In the genomic region with DNA sequence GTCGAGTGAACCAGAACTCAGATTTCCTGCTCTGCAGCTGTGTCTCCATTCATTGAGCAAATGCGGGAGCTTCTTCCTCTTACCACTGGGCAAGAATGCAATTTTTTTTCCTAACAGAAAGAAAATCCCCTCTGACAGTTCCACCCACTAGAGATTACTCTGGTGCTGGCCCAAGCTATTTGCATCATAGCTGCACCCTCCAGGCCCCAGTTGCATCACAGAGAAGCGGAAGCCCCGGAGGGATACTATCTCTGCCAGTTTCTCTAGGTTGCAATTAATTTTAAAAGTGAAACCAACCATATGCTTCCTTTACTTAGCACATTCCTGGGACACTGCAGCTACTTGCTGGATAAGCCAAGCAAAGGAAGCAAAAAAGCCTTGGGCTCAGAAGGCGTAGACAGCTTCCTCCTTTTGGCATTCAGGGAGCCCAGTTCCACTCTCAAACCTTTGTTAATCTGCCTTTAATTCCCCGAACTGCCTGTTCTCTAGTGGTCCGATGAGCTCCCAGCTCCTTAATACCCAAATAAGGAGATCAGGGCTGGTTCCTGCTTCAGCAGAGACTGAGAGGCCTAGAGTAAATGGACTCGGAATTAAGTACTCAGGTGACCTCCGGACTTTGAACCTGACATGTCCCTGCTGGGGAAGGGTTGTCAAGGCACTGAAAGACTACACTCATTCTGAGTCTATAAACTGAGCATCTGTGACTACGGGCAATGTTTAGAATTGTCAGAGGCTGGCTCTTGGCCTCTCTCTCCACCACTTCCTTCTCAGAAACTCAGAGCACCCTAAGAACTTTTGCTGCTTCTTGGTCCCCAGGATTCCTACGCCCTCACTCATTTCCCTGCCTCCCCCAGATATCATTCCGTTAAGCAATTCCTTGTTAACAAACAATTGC, we compare ENCODE assay signal across 8 cellular contexts.
DNase-seq lines count a peak whose midpoint lies in the region; ATAC-seq and TF ChIP-seq lines count a peak whose summit lies in the region.

No MANE protein-coding gene starts in this region.

- no peaks in the 10 kb centered on the region for H3K4me1 Mint-ChIP-seq in activated naive CD4-positive, alpha-beta T cell treated with anti-CD3 and anti-CD28 coated beads, Interleukin-2, amount 10 ng/mL, durations not matched to agents 7 days and 5 days

- H3K27me3 ChIP-seq in ACC112 (ENCODE audit: insufficient read depth, low read length): no peaks in the 10 kb centered on the region

- H3K36me3 ChIP-seq in ACC112 (ENCODE audit: insufficient read depth, low read length): no peaks in the 10 kb centered on the region

- no peaks in the 10 kb centered on the region for H3K9me3 Mint-ChIP-seq in activated naive CD4-positive, alpha-beta T cell treated with anti-CD3 and anti-CD28 coated beads, Interleukin-2, amount 10 ng/mL, durations not matched to agents 7 days and 5 days

- ATAC-seq in HG02610 (IDR thresholded peaks at IDR 0.05; ENCODE audit: unreplicated experiment) (peak; percentile 72), GM18520 (IDR thresholded peaks at IDR 0.05; ENCODE audit: unreplicated experiment) (no peak)

- H3K27ac ChIP-seq in ACC112 (ENCODE audit: low read depth, low read length): peak overlapping the region; percentile 72

- peaks cover 12% of the 10 kb centered on the region for H3K4me1 ChIP-seq in ACC112 (ENCODE audit: control insufficient read depth, insufficient read depth, low read length, unreplicated experiment)

- DNase-seq in SK-N-DZ (ENCODE audit: low spot score): peak; percentile 3
- peak; percentile 97 for DNase-seq in fibroblast of the aortic adventitia (ENCODE audit: low read depth)
- DNase-seq in myocyte (ENCODE audit: low read depth): peak; percentile 63
- DNase-seq in activated naive CD4-positive, alpha-beta T cell treated with anti-CD3 and anti-CD28 coated beads, Interleukin-2, amount 10 ng/mL, durations not matched to agents 7 days and 5 days: no peak
- no peak for DNase-seq in NCI-H1694 (lab: John Stamatoyannopoulos, UW)

- no peaks in the 10 kb centered on the region for H3K79me2 ChIP-seq in ACC112 (ENCODE audit: control insufficient read depth, insufficient read depth, low read length, unreplicated experiment)

- no peak for TF ChIP-seq CTCF in fibroblast of the aortic adventitia (IDR thresholded peaks at IDR 0.05; ENCODE audit: insufficient read depth, low read length)

- no peaks in the 10 kb centered on the region for H3K36me3 Mint-ChIP-seq in activated naive CD4-positive, alpha-beta T cell treated with anti-CD3 and anti-CD28 coated beads, Interleukin-2, amount 10 ng/mL, durations not matched to agents 7 days and 5 days

- H3K27ac Mint-ChIP-seq in activated naive CD4-positive, alpha-beta T cell treated with anti-CD3 and anti-CD28 coated beads, Interleukin-2, amount 10 ng/mL, durations not matched to agents 7 days and 5 days: no peak overlapping the region

- H2AFZ ChIP-seq in ACC112 (ENCODE audit: low read length, unreplicated experiment): peak overlapping the region; percentile 68

- H3K4me3 ChIP-seq in ACC112 (ENCODE audit: low read depth, low read length): peak overlapping the region; percentile 61
- peak overlapping the region; percentile 19 for H3K4me3 ChIP-seq in fibroblast of the aortic adventitia (ENCODE audit: low read depth, low read length)

- CTCF ChIA-PET in activated naive CD4-positive, alpha-beta T cell treated with anti-CD3 and anti-CD28 coated beads, Interleukin-2, amount 10 ng/mL, durations not matched to agents 7 days and 5 days (lab: Charles Lee): no interaction called here

- peaks cover 4% of the 10 kb centered on the region for H3K27me3 Mint-ChIP-seq in activated naive CD4-positive, alpha-beta T cell treated with anti-CD3 and anti-CD28 coated beads, Interleukin-2, amount 10 ng/mL, durations not matched to agents 7 days and 5 days

- no peak overlapping the region for H3K4me3 Mint-ChIP-seq in activated naive CD4-positive, alpha-beta T cell treated with anti-CD3 and anti-CD28 coated beads, Interleukin-2, amount 10 ng/mL, durations not matched to agents 7 days and 5 days

Comparison
In these comparisons a context has a peak if more than half of its experiments do, and no peak if none do; other contexts are left out.
1. DNase-seq: peak in SK-N-DZ (single experiment), fibroblast of the aortic adventitia (single experiment) and myocyte (single experiment); none in activated naive CD4-positive, alpha-beta T cell treated with anti-CD3 and anti-CD28 coated beads, Interleukin-2, amount 10 ng/mL, durations not matched to agents 7 days and 5 days (single experiment) and NCI-H1694 (single experiment).